ENCODE assay signal across 8 cellular contexts in genomic region chr15:72116680-72117447, GRCh38. TPM values are rescaled to one million over a fixed set of nuclear protein-coding genes. Genes with fewer than 3 reads are reported as not detected.
DNase-seq lines count a peak whose midpoint lies in the region; ATAC-seq and TF ChIP-seq lines count a peak whose summit lies in the region.

No MANE protein-coding gene starts in this region.

- peak; percentile 12 for DNase-seq in NCI-H345 (lab: John Stamatoyannopoulos, UW)
- DNase-seq in NCI-H345 treated with DMSO at 0.1 percent for 48 hours (lab: John Stamatoyannopoulos, UW; ENCODE audit: unreplicated experiment): no peak
- no peak for DNase-seq in T-helper 17 cell
- DNase-seq in endodermal cell: no peak
- DNase-seq in midbrain (lab: John Stamatoyannopoulos, UW): peak; percentile 62
- no peak for DNase-seq in GM19240 (ENCODE audit: insufficient read length, low spot score)

- peak; percentile 3 for ATAC-seq in HG03066 (IDR thresholded peaks at IDR 0.05; ENCODE audit: low read depth, unreplicated experiment)
- ATAC-seq in T-helper 17 cell: no peak

- H3K4me3 ChIP-seq in endodermal cell (ENCODE audit: low read length): peak overlapping the region; percentile 96
- H3K4me3 ChIP-seq in thymus (ENCODE audit: low read length): peak overlapping the region; percentile 91

- peak overlapping the region; percentile 38 for H3K9ac ChIP-seq in endodermal cell (ENCODE audit: extremely low read depth, low read length, poor library complexity, severe bottlenecking)

- peak overlapping the region; percentile 77 for H3K27ac ChIP-seq in endodermal cell (ENCODE audit: low read depth, low read length)
- H3K27ac ChIP-seq in thymus (ENCODE audit: low read depth): peak overlapping the region; percentile 96

- H3K27ac Mint-ChIP-seq in T-helper 17 cell (peak overlapping the region; percentile 81), endodermal cell (peak overlapping the region; percentile 94)

- 1 to 7% methylated on average over 13 to 23 of the region's 23 CpGs for WGBS in endodermal cell (ENCODE audit: insufficient coverage in 1 of 2, insufficient read length in 1 of 2), 2 experiments
- WGBS in thymus: 14% methylated on average over 23 of the region's 23 CpGs

- no peak for TF ChIP-seq CTCF in endodermal cell (conservative IDR thresholded peaks at IDR 0.05)

- no peaks in the 10 kb centered on the region for H3K36me3 ChIP-seq in endodermal cell (ENCODE audit: control insufficient read depth, insufficient read depth, low read length)
- H3K36me3 ChIP-seq in thymus (ENCODE audit: control insufficient read depth, insufficient read depth): no peaks in the 10 kb centered on the region

- H3K27me3 Mint-ChIP-seq in T-helper 17 cell (no peaks in the 10 kb centered on the region), endodermal cell (ENCODE audit: insufficient read depth) (no peaks in the 10 kb centered on the region)

- H3K36me3 Mint-ChIP-seq in T-helper 17 cell (ENCODE audit: low read depth) (peaks cover 7% of the 10 kb centered on the region), endodermal cell (ENCODE audit: low read depth) (no peaks in the 10 kb centered on the region)

- H3K27me3 ChIP-seq in endodermal cell (ENCODE audit: control insufficient read depth, insufficient read depth, low read length, poor library complexity, severe bottlenecking): no peaks in the 10 kb centered on the region
- H3K27me3 ChIP-seq in thymus (ENCODE audit: control insufficient read depth, insufficient read depth): no peaks in the 10 kb centered on the region

- peaks cover 38% of the 10 kb centered on the region for H3K4me1 Mint-ChIP-seq in T-helper 17 cell
- H3K4me1 Mint-ChIP-seq in endodermal cell: peaks cover 31% of the 10 kb centered on the region

- H3K4me3 Mint-ChIP-seq in T-helper 17 cell (peak overlapping the region; percentile 97), endodermal cell (peak overlapping the region; percentile 95)

- H3K4me1 ChIP-seq in endodermal cell (ENCODE audit: control insufficient read depth, insufficient read depth, low read length) (peaks cover 3% of the 10 kb centered on the region), thymus (ENCODE audit: control insufficient read depth, insufficient read depth, low read length) (peaks cover 10% of the 10 kb centered on the region)

- H3K9me3 Mint-ChIP-seq in endodermal cell: no peaks in the 10 kb centered on the region

- H3K9me3 ChIP-seq in T-helper 17 cell (ENCODE audit: control insufficient read depth, low read length, poor library complexity, severe bottlenecking): no peaks in the 10 kb centered on the region
- H3K9me3 ChIP-seq in endodermal cell (ENCODE audit: control insufficient read depth, low read length): no peaks in the 10 kb centered on the region
- H3K9me3 ChIP-seq in thymus (ENCODE audit: control insufficient read depth): no peaks in the 10 kb centered on the region

RNA-seq across cellular contexts. Expression of gene MYO9A, which starts 1.1 kb away (rescaled TPM):
- 10 to 100 TPM; 27.1 to 30.5 TPM for total RNA-seq in T-helper 17 cell
- 10 to 100 TPM; 34.9 to 36.4 TPM for total RNA-seq in endodermal cell
- polyA plus RNA-seq in endodermal cell (2013, experiment 1 of 2): 12.1 TPM
- 12.4 TPM for polyA plus RNA-seq in endodermal cell (2013, experiment 2 of 2)
- polyA plus RNA-seq in thymus: 4.4 TPM

RNA-seq across cellular contexts. Expression of gene SENP8, which starts 1.3 kb away (rescaled TPM):
- total RNA-seq in T-helper 17 cell (under 1 TPM; 0.31 to 0.42 TPM), endodermal cell (1 to 10 TPM; 4.7 to 6.6 TPM)
- 6.4 TPM for polyA plus RNA-seq in endodermal cell (2013, experiment 1 of 2)
- 6.0 TPM for polyA plus RNA-seq in endodermal cell (2013, experiment 2 of 2)
- 2.7 TPM for polyA plus RNA-seq in thymus

Comparison
In these comparisons a context has a peak if more than half of its experiments do, and no peak if none do; other contexts are left out.
1. DNase-seq: peak in NCI-H345 (single experiment) and midbrain (single experiment); none in NCI-H345 treated with DMSO at 0.1 percent for 48 hours (single experiment), T-helper 17 cell (0 of 3), endodermal cell (single experiment) and GM19240 (single experiment).
2. RNA of gene SENP8, which starts 1.3 kb away (total RNA-seq): 4.7 to 6.6 TPM in endodermal cell; 0.31 to 0.42 TPM in T-helper 17 cell; every median in the first group is over 4 times any median in the second.